ENCODE assay signal across 8 cellular contexts in genomic region chr13:23570099-23570926, GRCh38. TPM values are rescaled to one million over a fixed set of nuclear protein-coding genes. Genes with fewer than 3 reads are reported as not detected.
DNase-seq lines count a peak whose midpoint lies in the region; ATAC-seq and TF ChIP-seq lines count a peak whose summit lies in the region.

Gene TNFRSF19, plus strand, starts transcription at chr13:23570412. Its CDS starts 19,772 bp downstream, at chr13:23590184.

- H3K9ac ChIP-seq in iPS-18a (ENCODE audit: low read length), result no peak within 1 kb of the TSS

- H3K36me3 Mint-ChIP-seq in activated CD8-positive, alpha-beta T cell treated with anti-CD3 and anti-CD28 coated beads, Interleukin-2, amount 10 ng/mL, durations not matched to agents 7 days and 5 days (ENCODE audit: low read depth), result no peaks in the 10 kb centered on the region

- no peak for ATAC-seq in HG03457 (IDR thresholded peaks at IDR 0.05; ENCODE audit: unreplicated experiment)
- ATAC-seq in stimulated activated naive CD8-positive, alpha-beta T cell treated with anti-CD3 and anti-CD28 coated beads, Interleukin-15, Interleukin-2, amounts not matched to agents 100 U/mL and 50 U/mL, for 24 hours, result no peak
- no peak for ATAC-seq in activated CD8-positive, alpha-beta T cell treated with anti-CD3 and anti-CD28 coated beads, Interleukin-2, amount 10 ng/mL, durations not matched to agents 7 days and 5 days

- no peak within 1 kb of the TSS for H3K4me3 Mint-ChIP-seq in activated CD8-positive, alpha-beta T cell treated with anti-CD3 and anti-CD28 coated beads, Interleukin-2, amount 10 ng/mL, durations not matched to agents 7 days and 5 days

- H3K4me3 ChIP-seq in HFF-Myc (replicated peaks; ENCODE audit: low read depth, low read length), result peak within 1 kb of the TSS; percentile 40
- peak within 1 kb of the TSS; percentile 47 for H3K4me3 ChIP-seq in WI38 (ENCODE audit: low read depth, low read length)
- H3K4me3 ChIP-seq in iPS-18a (ENCODE audit: low read length), result peak within 1 kb of the TSS; percentile 8

- H3K27me3 Mint-ChIP-seq in activated CD8-positive, alpha-beta T cell treated with anti-CD3 and anti-CD28 coated beads, Interleukin-2, amount 10 ng/mL, durations not matched to agents 7 days and 5 days (ENCODE audit: low read depth), result peaks cover 32% of the 10 kb centered on the region

- H3K27me3 ChIP-seq in iPS-18a (ENCODE audit: control insufficient read depth, insufficient read depth, low read length), result no peaks in the 10 kb centered on the region

- no peaks in the 10 kb centered on the region for H3K4me1 Mint-ChIP-seq in activated CD8-positive, alpha-beta T cell treated with anti-CD3 and anti-CD28 coated beads, Interleukin-2, amount 10 ng/mL, durations not matched to agents 7 days and 5 days (ENCODE audit: low read depth)

- H3K27ac Mint-ChIP-seq in activated CD8-positive, alpha-beta T cell treated with anti-CD3 and anti-CD28 coated beads, Interleukin-2, amount 10 ng/mL, durations not matched to agents 7 days and 5 days, result no peak within 1 kb of the TSS

- no peaks in the 10 kb centered on the region for H3K9me3 ChIP-seq in iPS-18a (ENCODE audit: control insufficient read depth, low read depth, low read length)

- peaks cover 10% of the 10 kb centered on the region for H3K4me1 ChIP-seq in iPS-18a (ENCODE audit: control insufficient read depth, low read depth, low read length)

- no peaks in the 10 kb centered on the region for H3K9me3 Mint-ChIP-seq in activated CD8-positive, alpha-beta T cell treated with anti-CD3 and anti-CD28 coated beads, Interleukin-2, amount 10 ng/mL, durations not matched to agents 7 days and 5 days (ENCODE audit: insufficient read depth)

- no peak for TF ChIP-seq CTCF in HFF-Myc (IDR thresholded peaks at IDR 0.05; ENCODE audit: low read depth, low read length, missing control alignments)
- no peak for TF ChIP-seq CTCF in WI38 (IDR thresholded peaks at IDR 0.05; ENCODE audit: low read depth, low read length)

- CTCF ChIA-PET in activated CD8-positive, alpha-beta T cell treated with anti-CD3 and anti-CD28 coated beads, Interleukin-2, amount 10 ng/mL, durations not matched to agents 7 days and 5 days (lab: Charles Lee), result interaction anchor here (0.7 to 1.3 kb wide), 3 partner anchors 11 to 391 kb away, joined by 3 read pairs; no protein-coding TSS in a partner anchor

- no peak within 1 kb of the TSS for H3K27ac ChIP-seq in iPS-18a (ENCODE audit: low read length)

- POLR2A ChIA-PET in activated CD8-positive, alpha-beta T cell treated with anti-CD3 and anti-CD28 coated beads, Interleukin-2, amount 10 ng/mL, durations not matched to agents 7 days and 5 days (lab: Charles Lee), result no interaction called here

- H3K36me3 ChIP-seq in iPS-18a (ENCODE audit: control insufficient read depth, low read depth, low read length), result no peaks in the 10 kb centered on the region

- DNase-seq in HFF-Myc (ENCODE audit: extremely low read depth, low read depth) (peak; percentile 54), superior temporal gyrus (ENCODE audit: extremely low spot score) (peak; percentile 62), SIG-M5 treated with dmso at 0.1 percent for 504 hours (lab: John Stamatoyannopoulos, UW; ENCODE audit: unreplicated experiment) (no peak)
- no peak for DNase-seq in stimulated activated naive CD8-positive, alpha-beta T cell treated with anti-CD3 and anti-CD28 coated beads, Interleukin-15, Interleukin-2, amounts not matched to agents 100 U/mL and 50 U/mL, for 24 hours
- DNase-seq in activated CD8-positive, alpha-beta T cell treated with anti-CD3 and anti-CD28 coated beads, Interleukin-2, amount 10 ng/mL, durations not matched to agents 7 days and 5 days, result no peak

RNA-seq across cellular contexts. Expression of gene TNFRSF19, which starts in this region (rescaled TPM):
- total RNA-seq in activated CD8-positive, alpha-beta T cell treated with anti-CD3 and anti-CD28 coated beads, Interleukin-2, amount 10 ng/mL, durations not matched to agents 7 days and 5 days, result under 1 TPM in 1 of 2 experiments, not detected in 1; 0.11 TPM

Comparison
In these comparisons a context has a peak if more than half of its experiments do, and no peak if none do; other contexts are left out.
1. DNase-seq: peak in HFF-Myc (single experiment) and superior temporal gyrus (single experiment); none in stimulated activated naive CD8-positive, alpha-beta T cell treated with anti-CD3 and anti-CD28 coated beads, Interleukin-15, Interleukin-2, amounts not matched to agents 100 U/mL and 50 U/mL, for 24 hours (single experiment), activated CD8-positive, alpha-beta T cell treated with anti-CD3 and anti-CD28 coated beads, Interleukin-2, amount 10 ng/mL, durations not matched to agents 7 days and 5 days (single experiment) and SIG-M5 treated with dmso at 0.1 percent for 504 hours (single experiment).
2. Peak in every context shown above with its lines, with median percentiles within 50 percentile points of each other: H3K4me3 ChIP-seq.